11 cellular contexts compared by ENCODE assay signal in genomic region chr5:90135979-90136378, GRCh38.
DNase-seq lines count a peak whose midpoint lies in the region; ATAC-seq, FAIRE-seq and TF ChIP-seq lines count a peak whose summit lies in the region.
"Had no signal": no experiment of that assay in that cellular context is flagged by ENCODE, and none has a peak within 500 bp of the region (broad histone marks: within the 10 kb centered on the region; RNA-seq: fewer than 3 reads in every experiment).

No MANE protein-coding gene starts in this region.

- no peak for FAIRE-seq in bronchial epithelial cell (lab: Jason Lieb, UNC)
- FAIRE-seq: endometrium had no signal

- no peaks in the 10 kb centered on the region for H3K4me1 ChIP-seq in neuronal stem cell (ENCODE audit: control insufficient read depth in 2 of 2, insufficient read depth in 1 of 2, low read depth in 1 of 2, low read length in 2 of 2)

- peaks cover 13 to 29% of the 10 kb centered on the region in 2 donors for H3K4me1 Mint-ChIP-seq in stimulated activated naive B cell treated with anti-CD40 and anti-IgM and Interleukin-4, amounts not matched to agents 10 μg/mL and 1 μg/mL and 100 μg/mL, for 72 hours

- peaks cover 6% of the 10 kb centered on the region in 2 donors for H3K27me3 Mint-ChIP-seq in stimulated activated naive B cell treated with anti-CD40 and anti-IgM and Interleukin-4, amounts not matched to agents 10 μg/mL and 1 μg/mL and 100 μg/mL, for 72 hours

- H3K27ac Mint-ChIP-seq in stimulated activated naive B cell treated with anti-CD40 and anti-IgM and Interleukin-4, amounts not matched to agents 10 μg/mL and 1 μg/mL and 100 μg/mL, for 72 hours = no peak overlapping the region
- H3K27ac Mint-ChIP-seq: activated T-cell treated with anti-CD3 and anti-CD28 coated beads, Interleukin-2, amount 50 U/mL, for 72 hours had no signal

- H2AK5ac ChIP-seq in neuronal stem cell (ENCODE audit: low read depth, low read length) = no peak overlapping the region

- H2AFZ ChIP-seq in neuronal stem cell (ENCODE audit: low read length) = no peak overlapping the region

- H4K8ac ChIP-seq in neuronal stem cell (ENCODE audit: low read depth, low read length) = no peak overlapping the region

- H3K27ac ChIP-seq in neuronal stem cell (replicated peaks; ENCODE audit: low read length) = no peak overlapping the region

- H3K23ac ChIP-seq in neuronal stem cell (ENCODE audit: low read depth, low read length, poor library complexity) = no peak overlapping the region

- H3K4ac ChIP-seq in neuronal stem cell (ENCODE audit: low read length) = no peak overlapping the region

- peak; percentile 65 for TF ChIP-seq CTCF in GM12864 (IDR thresholded peaks at IDR 0.05; ENCODE audit: low read depth, low read length, missing control alignments)
- peak; percentile 25 for TF ChIP-seq CTCF in bronchial epithelial cell (IDR thresholded peaks at IDR 0.05; ENCODE audit: insufficient read depth, low read length, severe bottlenecking)

- H3K4me2 ChIP-seq in neuronal stem cell (ENCODE audit: insufficient read depth, low read length, poor library complexity, severe bottlenecking) = no peak overlapping the region

- no peak overlapping the region for H2BK12ac ChIP-seq in neuronal stem cell (ENCODE audit: low read length)

- H3K14ac ChIP-seq in neuronal stem cell (ENCODE audit: low read length) = no peak overlapping the region

- no peaks in the 10 kb centered on the region for H3K36me3 Mint-ChIP-seq in stimulated activated naive B cell treated with anti-CD40 and anti-IgM and Interleukin-4, amounts not matched to agents 10 μg/mL and 1 μg/mL and 100 μg/mL, for 72 hours

- no peaks in the 10 kb centered on the region for H3K36me3 ChIP-seq in bronchial epithelial cell (ENCODE audit: control insufficient read depth, insufficient read depth, low read length)
- no peaks in the 10 kb centered on the region for H3K36me3 ChIP-seq in neuronal stem cell (replicated peaks in 1 of 2; ENCODE audit: control insufficient read depth in 2 of 2, insufficient read depth in 2 of 2, low read length in 2 of 2)

- no peak overlapping the region for H3K9ac ChIP-seq in neuronal stem cell (ENCODE audit: low read depth, low read length, poor library complexity)

- no peak overlapping the region for H4K91ac ChIP-seq in neuronal stem cell (ENCODE audit: low read depth, low read length, poor library complexity)

- DNase-seq in GM12864 (ENCODE audit: low read depth) (no peak), bronchial epithelial cell (ENCODE audit: low read depth) (no peak), neuronal stem cell (ENCODE audit: low spot score) (no peak), T-helper 9 cell (no peak), ureter (ENCODE audit: low spot score) (no peak)
- peak; percentile 42 for DNase-seq in Jurkat, Clone E6-1 (ENCODE audit: low read depth, low spot score)
- no peak for DNase-seq in stimulated activated naive B cell treated with anti-CD40 and anti-IgM and Interleukin-4, amounts not matched to agents 10 μg/mL and 1 μg/mL and 100 μg/mL, for 72 hours
- DNase-seq: activated T-cell treated with anti-CD3 and anti-CD28 coated beads, Interleukin-2, amount 50 U/mL, for 72 hours; KBM-7 had no signal

- ATAC-seq in GM18873 (IDR thresholded peaks at IDR 0.05; ENCODE audit: low FRiP score, unreplicated experiment) = no peak
- ATAC-seq in stimulated activated naive B cell treated with anti-CD40 and anti-IgM and Interleukin-4, amounts not matched to agents 10 μg/mL and 1 μg/mL and 100 μg/mL, for 72 hours (replicated peaks) = no peak
- ATAC-seq: activated T-cell treated with anti-CD3 and anti-CD28 coated beads, Interleukin-2, amount 50 U/mL, for 72 hours had no signal

- H3K9me3 Mint-ChIP-seq in stimulated activated naive B cell treated with anti-CD40 and anti-IgM and Interleukin-4, amounts not matched to agents 10 μg/mL and 1 μg/mL and 100 μg/mL, for 72 hours = no peaks in the 10 kb centered on the region
- H3K9me3 Mint-ChIP-seq: activated T-cell treated with anti-CD3 and anti-CD28 coated beads, Interleukin-2, amount 50 U/mL, for 72 hours had no signal

- H2BK15ac ChIP-seq in neuronal stem cell (ENCODE audit: low read length) = no peak overlapping the region

- no peak overlapping the region for H2BK5ac ChIP-seq in neuronal stem cell (ENCODE audit: low read length)

- H3K4me3 ChIP-seq in GM12864 (ENCODE audit: low read depth, low read length) = no peak overlapping the region
- H3K4me3 ChIP-seq in Jurkat, Clone E6-1 (ENCODE audit: low read length) = no peak overlapping the region
- H3K4me3 ChIP-seq in bronchial epithelial cell (ENCODE audit: low read depth, low read length) = no peak overlapping the region
- H3K4me3 ChIP-seq in neuronal stem cell (ENCODE audit: low read length in 2 of 2) = no peak overlapping the region

- no CpG with 5 or more reads among the region's 6 CpGs for WGBS in neuronal stem cell (ENCODE audit: extremely low coverage in 2 of 2, insufficient read length in 2 of 2, insufficient replicate concordance in 1 of 2), 2 donors

- no peaks in the 10 kb centered on the region for H3K27me3 ChIP-seq in bronchial epithelial cell (ENCODE audit: control insufficient read depth, insufficient read depth, low read length)
- no peaks in the 10 kb centered on the region for H3K27me3 ChIP-seq in neuronal stem cell (ENCODE audit: control insufficient read depth in 3 of 3, insufficient read depth in 3 of 3, low read depth in 1 of 3, low read length in 3 of 3)

- H3K79me1 ChIP-seq in neuronal stem cell (ENCODE audit: low read depth, low read length) = no peaks in the 10 kb centered on the region

- H3K4me3 Mint-ChIP-seq in stimulated activated naive B cell treated with anti-CD40 and anti-IgM and Interleukin-4, amounts not matched to agents 10 μg/mL and 1 μg/mL and 100 μg/mL, for 72 hours = no peak overlapping the region
- H3K4me3 Mint-ChIP-seq: activated T-cell treated with anti-CD3 and anti-CD28 coated beads, Interleukin-2, amount 50 U/mL, for 72 hours had no signal

- H2BK120ac ChIP-seq in neuronal stem cell (ENCODE audit: low read depth, low read length) = no peak overlapping the region

- H3K9me3 ChIP-seq in neuronal stem cell (replicated peaks in 1 of 2; ENCODE audit: control insufficient read depth in 2 of 2, insufficient read depth in 1 of 2, low read depth in 1 of 2, low read length in 2 of 2) = peaks cover 0 to 1% of the 10 kb centered on the region in 2 donors

- H3K18ac ChIP-seq in neuronal stem cell (ENCODE audit: low read length) = peak overlapping the region; percentile 49
